17 cellular contexts compared by ENCODE assay signal in the genomic region with DNA sequence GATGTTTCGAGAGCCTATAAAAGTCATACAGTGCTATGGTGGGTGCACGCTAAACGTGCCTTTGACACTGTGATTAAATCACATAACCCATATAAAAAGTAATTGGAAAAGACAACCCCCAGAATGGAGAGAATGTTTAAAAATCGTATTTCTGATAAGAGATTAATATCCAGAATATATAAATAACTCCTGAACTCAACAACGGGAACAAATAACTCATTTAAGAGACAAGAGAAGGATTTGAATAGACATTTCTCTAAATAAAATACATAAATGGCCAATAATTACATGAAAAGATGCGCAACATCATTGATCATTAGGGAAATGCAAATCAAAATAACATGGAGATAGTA. TPM values are rescaled to one million over a fixed set of nuclear protein-coding genes. Genes with fewer than 3 reads are reported as not detected.
DNase-seq lines count a peak whose midpoint lies in the region; ATAC-seq and TF ChIP-seq lines count a peak whose summit lies in the region.
"Had no signal": no experiment of that assay in that cellular context is flagged by ENCODE, and none has a peak within 500 bp of the region (broad histone marks: within the 10 kb centered on the region; RNA-seq: fewer than 3 reads in every experiment).

No MANE protein-coding gene starts in this region.

- H2BK20ac ChIP-seq in H9 (ENCODE audit: low read depth, low read length, poor library complexity, severe bottlenecking) = no peak overlapping the region

- no peak overlapping the region for H3K23ac ChIP-seq in H9 (ENCODE audit: insufficient read length, low read depth, low read length)

- no CpG with 5 or more reads among the region's 6 CpGs for WGBS in H9 (ENCODE audit: extremely low coverage, insufficient read length, low lambda C conversion rate)
- 17% methylated on average over 6 of the region's 6 CpGs for WGBS in right lobe of liver (ENCODE audit: insufficient coverage, low coverage, low lambda C conversion rate, missing lambda C conversion rate)

- H3K4me1 ChIP-seq in H9 (ENCODE audit: insufficient read depth, low read length) = 0 out of 2 replicates have a peak, but pooled peaks cover 2% of the 10 kb centered on the region
- H3K4me1 ChIP-seq in iPS-20b (ENCODE audit: insufficient read depth, low read length) = peaks cover 3% of the 10 kb centered on the region; the same call in 1 of the 2 replicates
- peaks cover 0 to 5% (median 0%) of the 10 kb centered on the region in 4 donors for H3K4me1 ChIP-seq in right lobe of liver

- H3K27me3 ChIP-seq in H9 (ENCODE audit: insufficient read depth, low read length) (peaks cover 5% of the 10 kb centered on the region; the same call in 1 of the 2 replicates), iPS-20b (ENCODE audit: insufficient read depth, low read length) (peaks cover 39% of the 10 kb centered on the region), right lobe of liver (peaks cover 0 to 18% of the 10 kb centered on the region in 2 donors)

- no peaks in the 10 kb centered on the region for H3K79me1 ChIP-seq in H9 (ENCODE audit: insufficient read depth, low read depth, low read length, poor library complexity, severe bottlenecking)

- no peak overlapping the region for H2BK120ac ChIP-seq in H9 (ENCODE audit: low read depth, low read length, poor library complexity, severe bottlenecking)

- no peak overlapping the region for H3T11ph ChIP-seq in H9 (ENCODE audit: low read length)

- no peak overlapping the region for H2BK5ac ChIP-seq in H9 (ENCODE audit: insufficient read length, low read length)

- H4K20me1 ChIP-seq in H9 (ENCODE audit: control insufficient read depth, insufficient read depth, insufficient read length) = no peaks in the 10 kb centered on the region

- TF ChIP-seq POLR2A in right lobe of liver (IDR thresholded peaks at IDR 0.05) = no peak

- no peak overlapping the region for H3K56ac ChIP-seq in H9 (ENCODE audit: insufficient read length, low read depth, low read length)

- H2BK12ac ChIP-seq in H9 (ENCODE audit: insufficient read length, low read depth, low read length) = no peak overlapping the region

- peak; percentile 9; the same call in 2 of the 3 replicates for TF ChIP-seq CTCF in H9 (conservative IDR thresholded peaks at IDR 0.05)
- no peak for TF ChIP-seq CTCF in right lobe of liver (IDR thresholded peaks at IDR 0.05)

- no peaks in the 10 kb centered on the region for H3K79me2 ChIP-seq in H9 (ENCODE audit: insufficient read depth, low read length)

- H2AFZ ChIP-seq in H9 (ENCODE audit: low read length) = no peak overlapping the region

- H3K27me3 Mint-ChIP-seq in H9 (ENCODE audit: low read depth) (peaks cover 68% of the 10 kb centered on the region), T-helper 17 cell (peaks cover 77% of the 10 kb centered on the region)

- no peak overlapping the region for H2AK5ac ChIP-seq in H9 (ENCODE audit: insufficient read length, low read length)

- no peak overlapping the region for H4K5ac ChIP-seq in H9 (ENCODE audit: insufficient read length, low read depth, low read length)

- H3K9me3 ChIP-seq in H9 (ENCODE audit: control insufficient read depth, low read depth, low read length) = no peaks in the 10 kb centered on the region
- no peaks in the 10 kb centered on the region for H3K9me3 ChIP-seq in T-helper 17 cell (ENCODE audit: control insufficient read depth, low read length, poor library complexity, severe bottlenecking)
- H3K9me3 ChIP-seq in iPS-20b (ENCODE audit: insufficient read depth, low read depth, low read length) = no peaks in the 10 kb centered on the region
- no peaks in the 10 kb centered on the region for H3K9me3 ChIP-seq in right lobe of liver

- H3K4me3 ChIP-seq in iPS-20b (ENCODE audit: low read length) (peak overlapping the region; percentile 76; the same call in 1 of the 2 replicates), right lobe of liver (no peak overlapping the region)

- H3K27ac ChIP-seq in H9 (ENCODE audit: insufficient read length, low read depth, low read length) (no peak overlapping the region), iPS-20b (ENCODE audit: low read length) (no peak overlapping the region), temporal lobe (ENCODE audit: low read depth, low read length) (peak overlapping the region; percentile 44), right lobe of liver (no peak overlapping the region)
- H3K27ac ChIP-seq: coronary artery had no signal

- H3K9me3 Mint-ChIP-seq in H9 = peaks cover 0 to 8% of the 10 kb centered on the region in 2 experiments; a peak in 2 of 5 replicates

- H3K18ac ChIP-seq in H9 (ENCODE audit: insufficient read length, low read depth, low read length) = no peak overlapping the region

- DNase-seq in H9 (no peak), T-helper 17 cell (no peak), EL (no peak), right lobe of liver (no peak)
- DNase-seq: activated naive CD4-positive, alpha-beta T cell had no signal

- H3K27ac Mint-ChIP-seq in H9 (no peak overlapping the region), T-helper 17 cell (peak overlapping the region; percentile 66)
- H3K27ac Mint-ChIP-seq: memory B cell; stimulated activated naive CD8-positive, alpha-beta T cell treated with anti-CD3 and anti-CD28 coated beads, Interleukin-15, Interleukin-2, amounts not matched to agents 100 ng/mL and 50 ng/mL, for 24 hours had no signal

- H4K8ac ChIP-seq in H9 (replicated peaks; ENCODE audit: insufficient read length, low read depth, low read length) = no peak overlapping the region

- H3K14ac ChIP-seq in H9 (ENCODE audit: insufficient read depth, low read length) = no peak overlapping the region

- no peak for ATAC-seq in T-helper 17 cell
- ATAC-seq in right lobe of liver = no peak
- no peak for ATAC-seq in HG03354 (IDR thresholded peaks at IDR 0.05; ENCODE audit: poor library complexity, severe bottlenecking, unreplicated experiment)

- H3K4me1 Mint-ChIP-seq in H9 = peaks cover 9 to 14% of the 10 kb centered on the region in 2 experiments
- H3K4me1 Mint-ChIP-seq in T-helper 17 cell = peaks cover 7% of the 10 kb centered on the region
- H3K4me1 Mint-ChIP-seq: memory B cell had no signal

- H4K91ac ChIP-seq in H9 (ENCODE audit: insufficient read length, low read depth, low read length) = no peak overlapping the region

- H3K23me2 ChIP-seq in H9 (ENCODE audit: insufficient read length, low read depth, low read length, poor library complexity, severe bottlenecking) = peaks cover 8% of the 10 kb centered on the region

- no peak overlapping the region for H3K4me2 ChIP-seq in H9 (ENCODE audit: insufficient read depth, insufficient read length, low read length)

- H2BK15ac ChIP-seq in H9 (ENCODE audit: low read depth, low read length) = no peak overlapping the region

- H3K36me3 Mint-ChIP-seq in H9 (ENCODE audit: insufficient read depth in 1 of 3, low read depth in 3 of 3) (no peaks in the 10 kb centered on the region; a peak in 1 of 7 replicates), T-helper 17 cell (ENCODE audit: low read depth) (no peaks in the 10 kb centered on the region)
- H3K36me3 Mint-ChIP-seq: memory B cell had no signal

- intact Hi-C loops in right lobe of liver (cut with DNase I) = loop anchor here (5.0 to 10.0 kb wide), 2 partner anchors 53 to 185 kb away; partner anchors contain the start of gene PGLYRP1 (in 1 of the 2)

- H3K4ac ChIP-seq in H9 (ENCODE audit: low read depth, low read length) = no peak overlapping the region

- H3K9ac ChIP-seq in H9 (ENCODE audit: extremely low read depth, insufficient read length, low read length) = no peak overlapping the region
- H3K9ac ChIP-seq in iPS-20b (ENCODE audit: low read depth, low read length) = no peak overlapping the region

- peak overlapping the region in 1 of 2 experiments; percentile 83; a peak in 2 of 5 replicates for H3K4me3 Mint-ChIP-seq in H9
- peak overlapping the region; percentile 67 for H3K4me3 Mint-ChIP-seq in T-helper 17 cell
- H3K4me3 Mint-ChIP-seq: memory B cell; stimulated activated naive CD8-positive, alpha-beta T cell treated with anti-CD3 and anti-CD28 coated beads, Interleukin-15, Interleukin-2, amounts not matched to agents 100 ng/mL and 50 ng/mL, for 24 hours had no signal

- no peaks in the 10 kb centered on the region for H3K36me3 ChIP-seq in iPS-20b (ENCODE audit: insufficient read depth, low read depth, low read length)
- no peaks in the 10 kb centered on the region for H3K36me3 ChIP-seq in right lobe of liver
- H3K36me3 ChIP-seq: MG63 had no signal

RNA-seq across cellular contexts. Expression of gene IGFL4, which starts 37.0 kb away (rescaled TPM):
- 0.33 TPM in 1 of 2 replicates, not detected in the other for total RNA-seq in H9 (2021)
- total RNA-seq in T-helper 17 cell = not detected
- total RNA-seq in temporal lobe = 2.5 TPM
- total RNA-seq in right lobe of liver = not detected
- total RNA-seq: fibroblast of villous mesenchyme, kidney epithelial cell, RPMI7951 had no signal

RNA-seq across cellular contexts. Expression of gene IGFL3, which starts 46.7 kb away (rescaled TPM):
- not detected in 2 replicates for total RNA-seq in H9 (2021)
- total RNA-seq in T-helper 17 cell = not detected
- not detected for total RNA-seq in temporal lobe
- not detected for total RNA-seq in right lobe of liver
- total RNA-seq: fibroblast of villous mesenchyme, HepG2, kidney epithelial cell, RPMI7951, urinary bladder had no signal

RNA-seq across cellular contexts. Expression of gene PGLYRP1, which starts 54.9 kb away (rescaled TPM):
- not detected in 2 replicates for total RNA-seq in H9 (2021)
- total RNA-seq in T-helper 17 cell = not detected
- not detected for total RNA-seq in temporal lobe
- total RNA-seq in right lobe of liver = 1 to 10 TPM in 1 of 6 experiments, under 1 TPM in 1, not detected in 4; 0.86 to 1.1 TPM
- total RNA-seq: fibroblast of villous mesenchyme, HepG2, kidney epithelial cell, RPMI7951, urinary bladder had no signal
